ENCODE assay signal across 10 cellular contexts in genomic region chr2:208373460-208374089, GRCh38. TPM values are rescaled to one million over a fixed set of nuclear protein-coding genes. Genes with fewer than 3 reads are reported as not detected.
A peak's percentile ranks its signal among the peaks of the same experiment; 100 is the strongest.
DNase-seq lines count a peak whose midpoint lies in the region; ATAC-seq and TF ChIP-seq lines count a peak whose summit lies in the region.
"Had no signal": no experiment of that assay in that cellular context is flagged by ENCODE, and none has a peak within 500 bp of the region (broad histone marks: within the 10 kb centered on the region; RNA-seq: fewer than 3 reads in every experiment).

No MANE protein-coding gene starts in this region.

- H3K9me3 ChIP-seq in SK-N-MC (ENCODE audit: low read depth, low read length): no peaks in the 10 kb centered on the region

- no peak overlapping the region for H3K27ac ChIP-seq in SK-N-MC
- H3K27ac ChIP-seq: BLaER1 had no signal

- no peak overlapping the region for H3K27ac Mint-ChIP-seq in nephron progenitor cell
- H3K27ac Mint-ChIP-seq: activated naive CD8-positive, alpha-beta T cell had no signal

- no peak overlapping the region for H3K9ac ChIP-seq in SK-N-MC (ENCODE audit: insufficient read length)
- H3K9ac ChIP-seq: BLaER1 had no signal

- TF ChIP-seq CTCF in epithelial cell of esophagus (IDR thresholded peaks at IDR 0.05; ENCODE audit: insufficient read depth, low read depth, low read length, missing control alignments) (peak; percentile 84), nephron progenitor cell (IDR thresholded peaks at IDR 0.05) (peak; percentile 87)

- H3K36me3 ChIP-seq in SK-N-MC (ENCODE audit: insufficient read depth, low read length): no peaks in the 10 kb centered on the region
- H3K36me3 ChIP-seq: BLaER1 had no signal

- no peaks in the 10 kb centered on the region for H3K36me3 Mint-ChIP-seq in nephron progenitor cell (ENCODE audit: low read depth)
- H3K36me3 Mint-ChIP-seq: activated naive CD8-positive, alpha-beta T cell had no signal

- peaks cover 9% of the 10 kb centered on the region for H3K27me3 Mint-ChIP-seq in nephron progenitor cell (ENCODE audit: low read depth, poor library complexity)

- H3K4me1 Mint-ChIP-seq in nephron progenitor cell: no peaks in the 10 kb centered on the region

- ATAC-seq in GM21447 (IDR thresholded peaks at IDR 0.05; ENCODE audit: unreplicated experiment): peak; percentile 54

- peaks cover 7% of the 10 kb centered on the region for H3K9me3 Mint-ChIP-seq in nephron progenitor cell

- DNase-seq in DMS79 treated with DMSO at 0.1 percent for 48 hours (lab: John Stamatoyannopoulos, UW) (peak; percentile 20), DMS79 (lab: John Stamatoyannopoulos, UW) (no peak), M059J (ENCODE audit: low read depth) (peak; percentile 51), SK-N-MC (ENCODE audit: low read depth, low spot score) (peak; percentile 52), epithelial cell of esophagus (ENCODE audit: low read depth) (peak; percentile 61), nephron progenitor cell (peak; percentile 46), NCI-H187 treated with DMSO at 0.1 percent for 48 hours (lab: John Stamatoyannopoulos, UW) (no peak)

- H3K4me3 ChIP-seq in SK-N-MC (no peak overlapping the region), epithelial cell of esophagus (ENCODE audit: low read length) (no peak overlapping the region)
- H3K4me3 ChIP-seq: BLaER1 had no signal

- H3K4me3 Mint-ChIP-seq in nephron progenitor cell: no peak overlapping the region
- H3K4me3 Mint-ChIP-seq: activated naive CD8-positive, alpha-beta T cell had no signal

RNA-seq across cellular contexts. Expression of gene PTH2R, which starts 33.0 kb away (rescaled TPM):
- not detected in 2 replicates for total RNA-seq in M059J (2014; rRNA removed; shearing (Covaris generic))

Comparison
In these comparisons a context has a peak if more than half of its experiments do, and no peak if none do; other contexts are left out.
1. DNase-seq: peak in DMS79 treated with DMSO at 0.1 percent for 48 hours (single experiment), M059J (single experiment), SK-N-MC (single experiment), epithelial cell of esophagus (single experiment) and nephron progenitor cell (single experiment); none in DMS79 (single experiment) and NCI-H187 treated with DMSO at 0.1 percent for 48 hours (single experiment).